23 cellular contexts compared by ENCODE assay signal in the genomic region with DNA sequence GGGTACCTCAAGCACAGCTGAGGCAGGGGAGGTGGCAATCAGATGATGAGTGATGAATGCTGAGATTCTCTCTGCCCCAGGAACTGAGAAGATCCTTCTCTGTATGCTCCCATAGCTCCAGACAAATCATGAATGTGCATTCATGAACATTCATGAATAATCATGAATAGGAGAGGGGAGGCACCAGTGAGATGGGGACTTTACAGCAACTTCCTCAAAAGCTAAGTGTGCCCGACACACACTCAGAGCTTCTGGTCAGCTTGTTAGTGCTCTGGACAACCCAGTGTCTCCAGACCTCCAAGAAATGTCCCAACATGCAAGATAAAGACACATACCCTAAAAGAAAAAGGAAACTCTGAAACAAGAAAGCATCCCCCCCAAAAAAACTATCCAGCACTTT. TPM values are rescaled to one million over a fixed set of nuclear protein-coding genes. Genes with fewer than 3 reads are reported as not detected.
A peak's percentile ranks its signal among the peaks of the same experiment; 100 is the strongest.
DNase-seq lines count a peak whose midpoint lies in the region; ATAC-seq and TF ChIP-seq lines count a peak whose summit lies in the region.
"Had no signal": no experiment of that assay in that cellular context is flagged by ENCODE, and none has a peak within 500 bp of the region (broad histone marks: within the 10 kb centered on the region; RNA-seq: fewer than 3 reads in every experiment).

No MANE protein-coding gene starts in this region.

- H3K4me1 Mint-ChIP-seq in memory B cell: peaks cover 53% of the 10 kb centered on the region

- peak overlapping the region in 6 of 11 experiments; percentile 46 to 91 (median 81); a peak in 10 of 22 replicates for H3K9ac ChIP-seq in BLaER1 treated with 17β-estradiol and CSF1 and Interleukin-3, amounts not matched to agents 10 nM and 100 nM

- H3K27me3 ChIP-seq in BLaER1 treated with 17β-estradiol and CSF1 and Interleukin-3, amounts not matched to agents 10 nM and 100 nM: no peaks in the 10 kb centered on the region
- H3K27me3 ChIP-seq: left lung, MG63 had no signal

- H3K4me1 ChIP-seq in BLaER1 treated with 17β-estradiol and CSF1 and Interleukin-3, amounts not matched to agents 10 nM and 100 nM: peaks cover 49 to 91% (median 81%) of the 10 kb centered on the region in 10 experiments
- H3K4me1 ChIP-seq: Caco-2 had no signal

- no peaks in the 10 kb centered on the region for H4K20me1 ChIP-seq in BLaER1 treated with 17β-estradiol and CSF1 and Interleukin-3, amounts not matched to agents 10 nM and 100 nM

- H3K4me3 Mint-ChIP-seq in memory B cell: no peak overlapping the region
- H3K4me3 Mint-ChIP-seq: activated naive CD4-positive, alpha-beta T cell treated with anti-CD3 and anti-CD28 coated beads, Interleukin-2, amount 10 ng/mL, durations not matched to agents 7 days and 5 days; activated T-cell treated with anti-CD3 and anti-CD28 coated beads, Interleukin-2, amount 50 U/mL, for 24 hours had no signal

- no peaks in the 10 kb centered on the region for H3K9me3 Mint-ChIP-seq in memory B cell
- H3K9me3 Mint-ChIP-seq: activated naive CD4-positive, alpha-beta T cell treated with anti-CD3 and anti-CD28 coated beads, Interleukin-2, amount 10 ng/mL, durations not matched to agents 7 days and 5 days; activated T-cell treated with anti-CD3 and anti-CD28 coated beads, Interleukin-2, amount 50 U/mL, for 24 hours had no signal

- no peaks in the 10 kb centered on the region for H3K9me3 ChIP-seq in BLaER1 treated with 17β-estradiol and CSF1 and Interleukin-3, amounts not matched to agents 10 nM and 100 nM (replicated peaks in 1 of 11)
- H3K9me3 ChIP-seq: Caco-2, left lung, MG63, mucosa of descending colon had no signal

- peak overlapping the region; percentile 59 to 95 (median 90) for H3K4me2 ChIP-seq in BLaER1 treated with 17β-estradiol and CSF1 and Interleukin-3, amounts not matched to agents 10 nM and 100 nM

- H3K27me3 Mint-ChIP-seq in memory B cell: peaks cover 2% of the 10 kb centered on the region
- H3K27me3 Mint-ChIP-seq: activated T-cell treated with anti-CD3 and anti-CD28 coated beads, Interleukin-2, amount 50 U/mL, for 24 hours had no signal

- ATAC-seq in memory B cell (ENCODE audit: low read depth): no peak
- ATAC-seq: left lung, mucosa of descending colon had no signal

- H3K27ac Mint-ChIP-seq in memory B cell: peak overlapping the region; percentile 1
- H3K27ac Mint-ChIP-seq: activated T-cell treated with anti-CD3 and anti-CD28 coated beads, Interleukin-2, amount 50 U/mL, for 24 hours had no signal

- TF ChIP-seq POLR2A in GM19099 (IDR thresholded peaks at IDR 0.05; ENCODE audit: extremely low read depth, insufficient read length, low read depth): peak; percentile 49

- DNase-seq in SKM-1 (lab: John Stamatoyannopoulos, UW; ENCODE audit: unreplicated experiment) (peak; percentile 15), memory B cell (ENCODE audit: low spot score in 2 of 2) (no peak), occipital lobe (lab: John Stamatoyannopoulos, UW) (no peak), epidermal melanocyte (ENCODE audit: insufficient read length, low spot score) (no peak), superior temporal gyrus (ENCODE audit: extremely low spot score) (no peak), COLO829 (ENCODE audit: low spot score) (no peak)
- DNase-seq: activated CD4-positive, alpha-beta T cell treated with anti-CD3 and anti-CD28 coated beads, Interleukin-2, amount 50 U/mL, for 4 hours; activated naive CD4-positive, alpha-beta T cell treated with anti-CD3 and anti-CD28 coated beads, Interleukin-2, amount 10 ng/mL, durations not matched to agents 7 days and 5 days; activated T-cell treated with anti-CD3 and anti-CD28 coated beads, Interleukin-2, amount 50 U/mL, for 24 hours; aorta; Caco-2; left lung; MG63; mucosa of descending colon; NCI-H2081 treated with DMSO at 0.1 percent for 48 hours; Right ventricle myocardium superior had no signal

- H3K36me3 ChIP-seq in BLaER1 treated with 17β-estradiol and CSF1 and Interleukin-3, amounts not matched to agents 10 nM and 100 nM: no peaks in the 10 kb centered on the region
- H3K36me3 ChIP-seq: left lung, MG63 had no signal

- peak overlapping the region in 8 of 11 experiments; percentile 50 to 100 (median 98); a peak in 16 of 22 replicates for H3K27ac ChIP-seq in BLaER1 treated with 17β-estradiol and CSF1 and Interleukin-3, amounts not matched to agents 10 nM and 100 nM
- H3K27ac ChIP-seq: left lung had no signal

- H3K36me3 Mint-ChIP-seq in memory B cell: no peaks in the 10 kb centered on the region

- H3K4me3 ChIP-seq in BLaER1 treated with 17β-estradiol and CSF1 and Interleukin-3, amounts not matched to agents 10 nM and 100 nM: no peak overlapping the region
- H3K4me3 ChIP-seq: left lung, MG63, mucosa of descending colon had no signal

RNA-seq across cellular contexts. Expression of gene LRRC2, which starts 24.2 kb away (rescaled TPM):
- 7.8 TPM for total RNA-seq in occipital lobe
- total RNA-seq: NCI-H460 had no signal

RNA-seq across cellular contexts. Expression of gene RTP3, which starts 44.1 kb away (rescaled TPM):
- total RNA-seq in occipital lobe: not detected
- total RNA-seq: aorta; Caco-2; fibroblast of lung; left lung; mucosa of descending colon; NCI-H460; renal cortical epithelial cell; Right ventricle myocardium superior; subcutaneous adipose tissue; T-helper 1 cell treated with Interleukin-12 subunit alpha and Interleukin-12 subunit beta and Interleukin-4 antibody, amounts not matched to agents 30 ng/mL and 1 ng/mL, for 36 hours had no signal
